ENCODE assay signal across 10 cellular contexts in genomic region chr15:98903377-98904018, GRCh38.
DNase-seq lines count a peak whose midpoint lies in the region; TF ChIP-seq lines count a peak whose summit lies in the region.
"Had no signal": no experiment of that assay in that cellular context is flagged by ENCODE, and none has a peak within 500 bp of the region (broad histone marks: within the 10 kb centered on the region; RNA-seq: fewer than 3 reads in every experiment).

No MANE protein-coding gene starts in this region.

- H2AFZ ChIP-seq in PC-9 = no peak overlapping the region

- H4K20me1 ChIP-seq in PC-9 (ENCODE audit: insufficient read depth) = no peaks in the 10 kb centered on the region

- no peaks in the 10 kb centered on the region for H3K9me2 ChIP-seq in PC-9 (ENCODE audit: insufficient read depth)

- H3K4me2 ChIP-seq in PC-9 = no peak overlapping the region

- TF ChIP-seq CTCF in AG10803 (conservative IDR thresholded peaks at IDR 0.05; ENCODE audit: low read length) (no peak), brain microvascular endothelial cell (IDR thresholded peaks at IDR 0.05; ENCODE audit: low read depth, low read length, missing control alignments) (no peak), PC-9 (conservative IDR thresholded peaks at IDR 0.05) (no peak), right atrium auricular region (IDR thresholded peaks at IDR 0.05) (no peak)

- H3K79me2 ChIP-seq in PC-9 (ENCODE audit: low read depth) = peaks cover 12% of the 10 kb centered on the region; the same call in 1 of the 2 replicates

- DNase-seq in AG10803 (ENCODE audit: low read depth) = peak; percentile 57
- peak; percentile 60 for DNase-seq in HPDE6-E6E7 (ENCODE audit: extremely low spot score)
- DNase-seq in brain microvascular endothelial cell = peak; percentile 83
- DNase-seq in lung microvascular endothelial cell (ENCODE audit: low read depth in 2 of 2) = peak; percentile 40 to 58
- DNase-seq in PC-9 = no peak
- no peak for DNase-seq in GM19238 (ENCODE audit: insufficient read length, low spot score)
- DNase-seq in right atrium auricular region (ENCODE audit: low spot score) = no peak
- no peak for DNase-seq in OCI-M1 (lab: John Stamatoyannopoulos, UW)
- DNase-seq: cortex of kidney, H9 had no signal

- H3K36me3 ChIP-seq in brain microvascular endothelial cell (replicated peaks) = peaks cover 12% of the 10 kb centered on the region
- H3K36me3 ChIP-seq in PC-9 (ENCODE audit: low read depth) = no peaks in the 10 kb centered on the region
- peaks cover 4% of the 10 kb centered on the region for H3K36me3 ChIP-seq in right atrium auricular region

- peak overlapping the region; percentile 98 for H3K27ac ChIP-seq in brain microvascular endothelial cell
- H3K27ac ChIP-seq in PC-9 = no peak overlapping the region
- no peak overlapping the region for H3K27ac ChIP-seq in right atrium auricular region

- H3K4me1 ChIP-seq in PC-9 (replicated peaks; ENCODE audit: insufficient read depth) = peaks cover 9% of the 10 kb centered on the region
- H3K4me1 ChIP-seq in right atrium auricular region = peaks cover 0 to 52% of the 10 kb centered on the region in 2 donors

- in situ Hi-C loops in brain microvascular endothelial cell (cut with HindIII; ENCODE audit: low pct_ligation_motif_present, low sequenced_read_pairs) = no loop called here

- no peaks in the 10 kb centered on the region for H3K9me3 ChIP-seq in PC-9 (ENCODE audit: insufficient read depth, low read depth)
- H3K9me3 ChIP-seq in right atrium auricular region = no peaks in the 10 kb centered on the region

- H3K27me3 ChIP-seq in brain microvascular endothelial cell (replicated peaks) = no peaks in the 10 kb centered on the region
- H3K27me3 ChIP-seq in PC-9 (ENCODE audit: insufficient read depth, low read depth) = no peaks in the 10 kb centered on the region
- H3K27me3 ChIP-seq in right atrium auricular region = no peaks in the 10 kb centered on the region

- CTCF ChIA-PET in PC-9 (lab: Charles Lee) = interaction anchor here (1.4 kb wide), 1 partner anchor 52 kb away, joined by 3 read pairs; no protein-coding TSS in a partner anchor

- POLR2A ChIA-PET in PC-9 (lab: Charles Lee; ENCODE audit: unreplicated experiment) = no interaction called here

- no TSS peak for BruUV-seq in PC-9 (replicated peaks; lab: Mats Ljungman, UMichigan)

- H3K4me3 ChIP-seq in AG10803 (ENCODE audit: low read length) (no peak overlapping the region), brain microvascular endothelial cell (ENCODE audit: low read depth, low read length) (no peak overlapping the region), PC-9 (no peak overlapping the region), right atrium auricular region (no peak overlapping the region)

- intact Hi-C loops in PC-9 (cut with micrococcal nuclease; ENCODE audit: unreplicated experiment) = loop anchor here (1.0 to 5.0 kb wide), 4 partner anchors 50 to 461 kb away; no protein-coding TSS in a partner anchor

- H3F3A ChIP-seq in PC-9 (ENCODE audit: insufficient read depth, low read depth) = peaks cover 7% of the 10 kb centered on the region

Comparison
In these comparisons a context has a peak if more than half of its experiments do, and no peak if none do; other contexts are left out.
1. DNase-seq: peak in AG10803 (single experiment), HPDE6-E6E7 (single experiment), brain microvascular endothelial cell (single experiment) and lung microvascular endothelial cell (2 of 2); none in PC-9 (0 of 2), GM19238 (single experiment), right atrium auricular region (single experiment) and OCI-M1 (single experiment).